29 cellular contexts compared by ENCODE assay signal in the genomic region with DNA sequence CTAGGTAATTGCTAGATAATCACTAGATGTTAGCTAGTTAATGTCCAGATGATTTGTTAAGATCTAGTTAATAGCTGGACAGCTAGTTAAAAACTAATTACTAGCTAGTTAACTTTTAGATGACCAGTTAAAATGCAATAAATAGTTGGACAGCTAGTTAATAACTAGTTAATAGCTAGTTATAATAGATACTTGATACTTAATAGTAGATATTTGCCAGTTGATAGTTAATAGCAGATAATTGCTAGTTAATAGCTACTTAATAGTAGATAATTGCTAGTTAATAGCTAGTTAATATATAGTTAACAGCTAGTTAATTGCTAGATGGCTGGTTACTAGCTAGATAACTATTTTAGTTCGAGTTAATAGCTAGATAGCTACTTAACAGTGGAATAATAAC.
"Had no signal": no experiment of that assay in that cellular context is flagged by ENCODE, and none has a peak within 500 bp of the region (broad histone marks: within the 10 kb centered on the region; RNA-seq: fewer than 3 reads in every experiment).

No MANE protein-coding gene starts in this region.

- H3K4me3 Mint-ChIP-seq: immature natural killer cell; mesothelial cell of epicardium; naive B cell; natural killer cell; nephron progenitor cell; neural progenitor cell; stimulated activated effector memory CD8-positive, alpha-beta T cell treated with anti-CD3 and anti-CD28 coated beads, Interleukin-12 subunit alpha, Interleukin-12 subunit beta, amount 100 ng/mL, for 72 hours; stimulated activated naive CD8-positive, alpha-beta T cell treated with anti-CD3 and anti-CD28 coated beads, Interleukin-15, Interleukin-2, amounts not matched to agents 100 ng/mL and 50 ng/mL, for 24 hours had no signal

- H3K4me1 ChIP-seq: left ventricle myocardium inferior, neural progenitor cell, right atrium auricular region, suprapubic skin, tibial artery, upper lobe of left lung, vagina had no signal

- ATAC-seq: natural killer cell; sciatic nerve; stimulated activated effector memory CD8-positive, alpha-beta T cell treated with anti-CD3 and anti-CD28 coated beads, Interleukin-12 subunit alpha, Interleukin-12 subunit beta, amount 100 ng/mL, for 72 hours had no signal

- H2AFZ ChIP-seq: neural progenitor cell had no signal

- H3K27me3 ChIP-seq: neural progenitor cell, neutrophil, right atrium auricular region, suprapubic skin, tibial artery, upper lobe of left lung, vagina had no signal

- H3K9ac ChIP-seq: neural progenitor cell had no signal

- H3K4me1 Mint-ChIP-seq: immature natural killer cell; mesothelial cell of epicardium; naive B cell; natural killer cell; nephron progenitor cell; neural progenitor cell; stimulated activated effector memory CD8-positive, alpha-beta T cell treated with anti-CD3 and anti-CD28 coated beads, Interleukin-12 subunit alpha, Interleukin-12 subunit beta, amount 100 ng/mL, for 72 hours had no signal

- H3K27ac ChIP-seq: left ventricle myocardium inferior, neural progenitor cell, neutrophil, right atrium auricular region, skin epidermis, suprapubic skin, thoracic aorta, tibial artery, upper lobe of left lung, vagina had no signal

- H3K27ac Mint-ChIP-seq: immature natural killer cell; mesothelial cell of epicardium; naive B cell; natural killer cell; nephron progenitor cell; neural progenitor cell; progenitor cell of endocrine pancreas; stimulated activated effector memory CD8-positive, alpha-beta T cell treated with anti-CD3 and anti-CD28 coated beads, Interleukin-12 subunit alpha, Interleukin-12 subunit beta, amount 100 ng/mL, for 72 hours; stimulated activated naive CD8-positive, alpha-beta T cell treated with anti-CD3 and anti-CD28 coated beads, Interleukin-15, Interleukin-2, amounts not matched to agents 100 ng/mL and 50 ng/mL, for 24 hours had no signal

- H3K27me3 Mint-ChIP-seq: naive B cell; progenitor cell of endocrine pancreas; stimulated activated naive CD8-positive, alpha-beta T cell treated with anti-CD3 and anti-CD28 coated beads, Interleukin-15, Interleukin-2, amounts not matched to agents 100 ng/mL and 50 ng/mL, for 24 hours had no signal

- H3K9me3 Mint-ChIP-seq: neural progenitor cell; stimulated activated effector memory CD8-positive, alpha-beta T cell treated with anti-CD3 and anti-CD28 coated beads, Interleukin-12 subunit alpha, Interleukin-12 subunit beta, amount 100 ng/mL, for 72 hours; stimulated activated naive CD8-positive, alpha-beta T cell treated with anti-CD3 and anti-CD28 coated beads, Interleukin-15, Interleukin-2, amounts not matched to agents 100 ng/mL and 50 ng/mL, for 24 hours had no signal

- H3K36me3 ChIP-seq: left ventricle myocardium inferior, neutrophil, right atrium auricular region, suprapubic skin, thoracic aorta, tibial artery, upper lobe of left lung, vagina had no signal

- H3K36me3 Mint-ChIP-seq: immature natural killer cell; mesothelial cell of epicardium; naive B cell; natural killer cell; neural progenitor cell; stimulated activated effector memory CD8-positive, alpha-beta T cell treated with anti-CD3 and anti-CD28 coated beads, Interleukin-12 subunit alpha, Interleukin-12 subunit beta, amount 100 ng/mL, for 72 hours had no signal

- DNase-seq: hypothalamus; immature natural killer cell; islet precursor cell; left ventricle myocardium inferior; mesendoderm; naive B cell; natural killer cell; nephron progenitor cell; occipital lobe; stimulated activated CD4-positive, alpha-beta T cell treated with anti-CD3 and anti-CD28 coated beads, Interleukin-12 subunit alpha, Interleukin-12 subunit beta, amount 100 ng/mL, for 4 hours; stimulated activated CD4-positive, alpha-beta T cell treated with anti-CD3 and anti-CD28 coated beads, Interleukin-15, amount 100 ng/mL, for 24 hours; stimulated activated CD4-positive, alpha-beta T cell treated with anti-CD3 and anti-CD28 coated beads, Interleukin-2, amount 100 ng/mL, for 24 hours; stimulated activated CD4-positive, alpha-beta T cell treated with anti-CD3 and anti-CD28 coated beads, Interleukin-4, amount 100 ng/mL, for 24 hours; stimulated activated naive CD4-positive, alpha-beta T cell; tibial artery; upper lobe of left lung had no signal

- H3K9me3 ChIP-seq: left ventricle myocardium inferior, right atrium auricular region, suprapubic skin, thoracic aorta, tibial artery, upper lobe of left lung, vagina had no signal

- H3K4me2 ChIP-seq: neural progenitor cell had no signal

- H3K4me3 ChIP-seq: left ventricle myocardium inferior, lung, neural progenitor cell, right atrium auricular region, skin epidermis, suprapubic skin, thoracic aorta, tibial artery, upper lobe of left lung, vagina had no signal
